17 cellular contexts compared by ENCODE assay signal in the genomic region with DNA sequence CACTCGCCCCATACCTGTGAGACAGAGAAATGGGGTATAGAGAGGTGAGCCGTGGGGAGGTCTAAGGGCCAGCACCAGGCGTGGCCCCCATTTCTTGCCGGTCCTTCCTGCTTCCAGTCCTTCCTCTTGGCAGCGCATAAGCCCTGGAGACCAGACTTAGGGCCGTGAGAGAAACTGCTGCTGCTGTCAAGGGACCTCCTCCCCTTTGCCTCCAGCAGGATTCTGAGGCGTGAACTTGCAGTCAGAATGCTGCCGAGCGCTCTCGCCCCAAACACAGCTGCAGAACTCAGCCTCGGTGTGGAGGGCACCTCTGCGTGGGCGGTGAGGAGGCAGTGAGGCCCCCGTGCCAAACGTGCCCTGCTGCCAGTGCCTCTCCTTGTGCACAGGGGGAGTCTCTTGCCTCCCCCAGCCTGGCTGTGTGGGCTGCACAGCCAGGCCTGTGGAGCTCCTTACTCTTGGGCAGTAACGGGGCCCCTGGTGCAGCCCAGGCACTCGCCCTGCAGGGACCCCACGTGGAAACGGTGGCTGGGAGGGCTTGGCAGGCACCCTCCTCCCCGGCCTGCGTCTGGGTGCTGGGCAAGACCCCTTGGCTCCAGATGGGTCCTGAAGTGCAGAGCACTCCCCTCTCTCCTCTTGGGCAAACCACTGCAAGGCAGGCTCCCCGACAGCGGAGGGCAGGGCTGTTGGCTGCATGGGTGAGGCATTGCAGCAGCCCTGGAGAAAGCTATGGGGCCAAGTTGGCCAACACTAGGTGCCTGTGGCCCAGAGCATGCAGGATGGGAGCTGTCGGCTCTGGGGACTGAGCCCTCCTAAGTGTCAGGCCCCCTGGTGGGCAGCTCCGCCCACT.
DNase-seq lines count a peak whose midpoint lies in the region; ATAC-seq and TF ChIP-seq lines count a peak whose summit lies in the region.
"Had no signal": no experiment of that assay in that cellular context is flagged by ENCODE, and none has a peak within 500 bp of the region (broad histone marks: within the 10 kb centered on the region; RNA-seq: fewer than 3 reads in every experiment).

No MANE protein-coding gene starts in this region.

- H3K27me3 ChIP-seq in mesendoderm (ENCODE audit: insufficient read depth, low read length, poor library complexity) (no peaks in the 10 kb centered on the region), thyroid gland (no peaks in the 10 kb centered on the region), GM23248 (replicated peaks; ENCODE audit: insufficient read depth) (no peaks in the 10 kb centered on the region)

- H3K27ac ChIP-seq in mesendoderm (ENCODE audit: low read depth, low read length) (no peak overlapping the region), thyroid gland (peak overlapping the region in 2 of 3 donors; percentile 91 to 95), GM23248 (no peak overlapping the region)

- peak; percentile 18 for DNase-seq in NCI-H1092 (lab: John Stamatoyannopoulos, UW)
- DNase-seq in NCI-H1092 treated with DMSO at 0.1 percent for 48 hours (lab: John Stamatoyannopoulos, UW), result no peak
- peak; percentile 19 for DNase-seq in choroid plexus epithelial cell (ENCODE audit: low read depth)
- DNase-seq in mesendoderm, result peak; percentile 56
- DNase-seq in thyroid gland, result no peak
- no peak for DNase-seq in GM23248
- DNase-seq: activated CD4-positive, alpha-beta T cell treated with anti-CD3 and anti-CD28 coated beads, Interleukin-2, amount 50 U/mL, for 4 hours; CD8-positive, alpha-beta T cell; effector memory CD4-positive, alpha-beta T cell; KBM-7; NCI-H1694; NCI-H748 treated with DMSO at 0.1 percent for 48 hours; stimulated activated naive CD8-positive, alpha-beta T cell treated with anti-CD3 and anti-CD28 coated beads, Interleukin-15, Interleukin-2, amounts not matched to agents 100 U/mL and 50 U/mL, for 24 hours; T1000 had no signal

- H4K8ac ChIP-seq in mesendoderm (ENCODE audit: low read depth, low read length), result no peak overlapping the region

- H3K9ac ChIP-seq in mesendoderm (ENCODE audit: low read length) (no peak overlapping the region), GM23248 (no peak overlapping the region)

- H3K4me3 ChIP-seq in choroid plexus epithelial cell (ENCODE audit: low read depth, low read length), result no peak overlapping the region
- H3K4me3 ChIP-seq in mesendoderm (ENCODE audit: low read length), result no peak overlapping the region
- no peak overlapping the region for H3K4me3 ChIP-seq in thyroid gland (replicated peaks in 1 of 3)
- H3K4me3 ChIP-seq in GM23248, result no peak overlapping the region

- ATAC-seq in GM19455 (IDR thresholded peaks at IDR 0.05; ENCODE audit: unreplicated experiment) (no peak), GM21360 (IDR thresholded peaks at IDR 0.05; ENCODE audit: unreplicated experiment) (no peak)
- ATAC-seq: CD8-positive, alpha-beta T cell; natural killer cell treated with Interleukin-12 subunit alpha and Interleukin-12 subunit beta and Interleukin-15 and Interleukin-18, amount 100 ng/mL, for 72 hours; stimulated activated naive CD8-positive, alpha-beta T cell treated with anti-CD3 and anti-CD28 coated beads, Interleukin-15, Interleukin-2, amounts not matched to agents 100 U/mL and 50 U/mL, for 24 hours had no signal

- H3K36me3 ChIP-seq in mesendoderm (ENCODE audit: control insufficient read depth, insufficient read depth, low read length), result no peaks in the 10 kb centered on the region
- no peaks in the 10 kb centered on the region for H3K36me3 ChIP-seq in thyroid gland
- no peaks in the 10 kb centered on the region for H3K36me3 ChIP-seq in GM23248 (ENCODE audit: low read depth)

- H3K4me2 ChIP-seq in mesendoderm (ENCODE audit: low read length) (no peak overlapping the region), GM23248 (ENCODE audit: unreplicated experiment) (no peak overlapping the region)

- H3K9me2 ChIP-seq in GM23248 (ENCODE audit: insufficient read depth), result no peaks in the 10 kb centered on the region

- H3K56ac ChIP-seq in mesendoderm (ENCODE audit: low read length), result no peak overlapping the region

- H4K5ac ChIP-seq in mesendoderm (ENCODE audit: low read length), result no peak overlapping the region

- no peak overlapping the region for H3K18ac ChIP-seq in mesendoderm (ENCODE audit: low read length)

- H2AFZ ChIP-seq in GM23248, result no peak overlapping the region

- H3K9me3 ChIP-seq in thyroid gland (no peaks in the 10 kb centered on the region), GM23248 (ENCODE audit: low read depth) (no peaks in the 10 kb centered on the region)

- intact Hi-C loops in thyroid gland (cut with DNase I), result no loop called here

- H3K79me2 ChIP-seq in mesendoderm (ENCODE audit: control insufficient read depth, insufficient read depth, low read length), result no peaks in the 10 kb centered on the region
- peaks cover 32% of the 10 kb centered on the region for H3K79me2 ChIP-seq in GM23248 (ENCODE audit: insufficient read depth)

- no CpG with 5 or more reads among the region's 25 CpGs for WGBS in mesendoderm (ENCODE audit: extremely low coverage, insufficient coverage, low lambda C conversion rate)
- WGBS in thyroid gland, 2 donors, result 71 to 86% methylated on average over 6 to 10 of the region's 25 CpGs
- WGBS in GM23248 (ENCODE audit: low coverage in 1 of 2, low lambda C conversion rate in 2 of 2, missing lambda C conversion rate in 2 of 2), 2 experiments, result 52 to 65% methylated on average over 23 of the region's 25 CpGs

- H2BK15ac ChIP-seq in mesendoderm (replicated peaks; ENCODE audit: low read depth), result no peak overlapping the region

- TF ChIP-seq POLR2A in thyroid gland (IDR thresholded peaks at IDR 0.05), result no peak

- in situ Hi-C loops in GM23248 (cut with MboI), result no loop called here

- H2BK120ac ChIP-seq in mesendoderm (ENCODE audit: low read depth, low read length), result no peak overlapping the region

- H3K4ac ChIP-seq in mesendoderm (ENCODE audit: low read depth, low read length), result no peak overlapping the region

- no peaks in the 10 kb centered on the region for H3K79me1 ChIP-seq in mesendoderm (ENCODE audit: low read length)

- H3K23ac ChIP-seq in mesendoderm (ENCODE audit: low read length), result no peak overlapping the region

- TF ChIP-seq CTCF in choroid plexus epithelial cell (conservative IDR thresholded peaks at IDR 0.05; ENCODE audit: low read depth, low read length) (no peak), thyroid gland (IDR thresholded peaks at IDR 0.05) (no peak)

- H4K20me1 ChIP-seq in GM23248 (ENCODE audit: insufficient read depth), result no peaks in the 10 kb centered on the region

- no peak overlapping the region for H2AK5ac ChIP-seq in mesendoderm (ENCODE audit: low read length)

- H3F3A ChIP-seq in GM23248 (ENCODE audit: insufficient read depth), result peaks cover 5% of the 10 kb centered on the region

- H3K4me1 ChIP-seq in mesendoderm (ENCODE audit: control insufficient read depth, low read depth, low read length) (peaks cover 9% of the 10 kb centered on the region), thyroid gland (peaks cover 71 to 98% of the 10 kb centered on the region in 2 donors), GM23248 (ENCODE audit: insufficient read depth) (peaks cover 29% of the 10 kb centered on the region)

- no peak overlapping the region for H2BK5ac ChIP-seq in mesendoderm (ENCODE audit: low read length)

Comparison
In these comparisons a context has a peak if more than half of its experiments do, and no peak if none do; other contexts are left out.
1. DNase-seq: peak in NCI-H1092 (single experiment), choroid plexus epithelial cell (single experiment) and mesendoderm (single experiment); none in NCI-H1092 treated with DMSO at 0.1 percent for 48 hours (single experiment), thyroid gland (0 of 2) and GM23248 (single experiment).
2. H3K27ac ChIP-seq: peak in thyroid gland (2 of 3); none in mesendoderm (single experiment) and GM23248 (single experiment).